8 cellular contexts compared by ENCODE assay signal in the genomic region with DNA sequence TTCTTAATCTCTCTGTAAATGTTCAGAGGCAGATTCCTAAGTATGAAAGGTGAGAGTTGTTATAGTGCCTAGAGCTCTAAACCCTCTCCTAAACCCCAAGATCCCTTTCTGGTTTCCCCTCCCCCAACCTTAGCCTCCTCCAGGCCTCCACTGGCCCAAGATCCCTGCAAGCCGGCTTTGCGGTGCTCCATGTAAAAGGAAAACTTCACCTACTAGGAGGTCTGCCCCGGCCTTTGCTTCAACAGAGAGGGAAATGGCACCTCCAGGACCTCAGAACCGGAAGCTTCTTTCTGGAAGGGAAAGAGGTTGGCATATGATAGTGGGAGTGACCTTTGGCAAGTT. TPM values are rescaled to one million over a fixed set of nuclear protein-coding genes. Genes with fewer than 3 reads are reported as not detected.
DNase-seq lines count a peak whose midpoint lies in the region; ATAC-seq and TF ChIP-seq lines count a peak whose summit lies in the region.

No MANE protein-coding gene starts in this region.

- H3K9me3 ChIP-seq in left ventricle myocardium inferior (replicated peaks) (no peaks in the 10 kb centered on the region), uterus (no peaks in the 10 kb centered on the region)

- ATAC-seq in left ventricle myocardium superior (no peak), HG03439 (IDR thresholded peaks at IDR 0.05; ENCODE audit: unreplicated experiment) (no peak), GM18861 (IDR thresholded peaks at IDR 0.05; ENCODE audit: unreplicated experiment) (no peak)

- H3K36me3 ChIP-seq in left ventricle myocardium inferior (peaks cover 15% of the 10 kb centered on the region), uterus (no peaks in the 10 kb centered on the region)

- intact Hi-C loops in left ventricle myocardium inferior (cut with micrococcal nuclease): loop anchor here (10.0 kb wide), 1 partner anchor 215 kb away; no protein-coding TSS in a partner anchor
- intact Hi-C loops in left ventricle myocardium superior (cut with micrococcal nuclease): loop anchor here (5.0 kb wide), 1 partner anchor 218 kb away; no protein-coding TSS in a partner anchor
- intact Hi-C loops in MCF 10A (cut with micrococcal nuclease): loop anchor here (2.0 to 10.0 kb wide), 2 partner anchors 163 to 605 kb away; partner anchors contain the start of gene ZNF133
- intact Hi-C loops in uterus (cut with DNase I; ENCODE audit: low total_unique reads): loop anchor here (2.0 kb wide), 1 partner anchor 215 kb away; no protein-coding TSS in a partner anchor

- peaks cover 16% of the 10 kb centered on the region for H3K27me3 Mint-ChIP-seq in MCF 10A (ENCODE audit: insufficient read depth, unreplicated experiment)
- peaks cover 15% of the 10 kb centered on the region for H3K27me3 Mint-ChIP-seq in mesothelial cell of epicardium (ENCODE audit: low read depth)

- no peak for TF ChIP-seq CTCF in left ventricle myocardium inferior (IDR thresholded peaks at IDR 0.05; ENCODE audit: borderline replicate concordance)
- TF ChIP-seq CTCF in MCF 10A (IDR thresholded peaks at IDR 0.05; ENCODE audit: unreplicated experiment): no peak
- no peak for TF ChIP-seq CTCF in mesothelial cell of epicardium (IDR thresholded peaks at IDR 0.05; ENCODE audit: unreplicated experiment)
- no peak for TF ChIP-seq CTCF in uterus (IDR thresholded peaks at IDR 0.05)

- H3K27ac ChIP-seq in left ventricle myocardium inferior (replicated peaks) (peak overlapping the region; percentile 98), uterus (peak overlapping the region; percentile 91 to 94)

- H3K36me3 Mint-ChIP-seq in MCF 10A (ENCODE audit: insufficient read depth, unreplicated experiment): peaks cover 24% of the 10 kb centered on the region
- H3K36me3 Mint-ChIP-seq in mesothelial cell of epicardium: peaks cover 4% of the 10 kb centered on the region

- BruUV-seq in MCF 10A (replicated peaks; lab: Mats Ljungman, UMichigan): no TSS peak

- H3K4me1 Mint-ChIP-seq in MCF 10A (ENCODE audit: insufficient read depth, unreplicated experiment) (peaks cover 25% of the 10 kb centered on the region), mesothelial cell of epicardium (peaks cover 28% of the 10 kb centered on the region)

- H3K4me3 ChIP-seq in left ventricle myocardium inferior (peak overlapping the region; percentile 88), uterus (no peak overlapping the region)

- no peak for DNase-seq in left ventricle myocardium inferior
- no peak for DNase-seq in left ventricle myocardium superior
- no peak for DNase-seq in MCF 10A (ENCODE audit: unreplicated experiment)
- no peak for DNase-seq in mesothelial cell of epicardium (ENCODE audit: low spot score in 2 of 2, unreplicated experiment in 2 of 2)
- no peak for DNase-seq in uterus
- no peak for DNase-seq in hepatic stellate cell (ENCODE audit: low spot score)

- H3K9me3 Mint-ChIP-seq in MCF 10A (ENCODE audit: unreplicated experiment) (no peaks in the 10 kb centered on the region), mesothelial cell of epicardium (no peaks in the 10 kb centered on the region)

- no peak for TF ChIP-seq POLR2A in uterus (IDR thresholded peaks at IDR 0.05)

- no peaks in the 10 kb centered on the region for H3K27me3 ChIP-seq in left ventricle myocardium inferior (ENCODE audit: low read depth)
- no peaks in the 10 kb centered on the region for H3K27me3 ChIP-seq in uterus

- POLR2A ChIA-PET in MCF 10A (lab: Yijun Ruan, JAX): interaction anchor here (0.6 to 5.2 kb wide), 15 partner anchors 13 to 288 kb away, joined by 3 to 72 read pairs (median 5); partner anchors contain the start of genes DSTN, MGME1 and SNX5

- CTCF ChIA-PET in MCF 10A (lab: Yijun Ruan, JAX): interaction anchor here (0.6 to 6.6 kb wide), 18 partner anchors 13 to 1133 kb away, joined by 3 to 156 read pairs (median 6); no protein-coding TSS in a partner anchor

- H3K4me3 Mint-ChIP-seq in MCF 10A (ENCODE audit: unreplicated experiment) (peak overlapping the region; percentile 81), mesothelial cell of epicardium (peak overlapping the region; percentile 89)

- H3K4me1 ChIP-seq in left ventricle myocardium inferior (peaks cover 59% of the 10 kb centered on the region), uterus (peaks cover 0 to 16% of the 10 kb centered on the region in 2 donors)

- H3K27ac Mint-ChIP-seq in MCF 10A (ENCODE audit: low read depth, unreplicated experiment): peak overlapping the region; percentile 85
- H3K27ac Mint-ChIP-seq in mesothelial cell of epicardium: peak overlapping the region; percentile 89

RNA-seq across cellular contexts. Expression of gene RRBP1, which starts 2.3 kb away (rescaled TPM):
- total RNA-seq in left ventricle myocardium inferior (31.3 TPM), left ventricle myocardium superior (35.6 TPM), MCF 10A (2022) (203 and 244 TPM in 2 replicates), mesothelial cell of epicardium (211 to 212 TPM (median 211 TPM) in 3 replicates), uterus (100 to 1,000 TPM in 2 of 4 donors, 10 to 100 TPM in 2; 13.2 to 172 (median 96.9) TPM)

RNA-seq across cellular contexts. Expression of gene BANF2, which starts 20.0 kb away (rescaled TPM):
- total RNA-seq in left ventricle myocardium inferior: not detected
- total RNA-seq in left ventricle myocardium superior: not detected
- not detected in 2 replicates for total RNA-seq in MCF 10A (2022)
- not detected in 3 replicates for total RNA-seq in mesothelial cell of epicardium
- not detected for total RNA-seq in uterus
